9 cellular contexts compared by ENCODE assay signal in genomic region chrX:85084770-85085393, GRCh38.
DNase-seq lines count a peak whose midpoint lies in the region; ATAC-seq and TF ChIP-seq lines count a peak whose summit lies in the region.
"Had no signal": no experiment of that assay in that cellular context is flagged by ENCODE, and none has a peak within 500 bp of the region (broad histone marks: within the 10 kb centered on the region; RNA-seq: fewer than 3 reads in every experiment).

No MANE protein-coding gene starts in this region.

- no peak overlapping the region for H3K27ac ChIP-seq in esophagus squamous epithelium

- no peak overlapping the region for H3K4me3 ChIP-seq in esophagus squamous epithelium

- no peaks in the 10 kb centered on the region for H3K4me1 Mint-ChIP-seq in osteocyte (ENCODE audit: unreplicated experiment)
- no peaks in the 10 kb centered on the region for H3K4me1 Mint-ChIP-seq in activated CD4-positive, alpha-beta memory T cell treated with anti-CD3 and anti-CD28 coated beads for 36 hours (ENCODE audit: low read depth)
- H3K4me1 Mint-ChIP-seq: activated B cell treated with CpG ODN at 0.5 μM for 24 hours had no signal

- no peaks in the 10 kb centered on the region for H3K4me1 ChIP-seq in esophagus squamous epithelium

- no peaks in the 10 kb centered on the region for H3K27me3 Mint-ChIP-seq in osteocyte (ENCODE audit: unreplicated experiment)
- H3K27me3 Mint-ChIP-seq in activated CD4-positive, alpha-beta memory T cell treated with anti-CD3 and anti-CD28 coated beads for 36 hours: no peaks in the 10 kb centered on the region
- H3K27me3 Mint-ChIP-seq: activated B cell treated with CpG ODN at 0.5 μM for 24 hours had no signal

- H3K27ac Mint-ChIP-seq in osteocyte (ENCODE audit: unreplicated experiment): no peak overlapping the region
- no peak overlapping the region for H3K27ac Mint-ChIP-seq in activated CD4-positive, alpha-beta memory T cell treated with anti-CD3 and anti-CD28 coated beads for 36 hours
- H3K27ac Mint-ChIP-seq: activated B cell treated with CpG ODN at 0.5 μM for 24 hours had no signal

- no peaks in the 10 kb centered on the region for H3K9me3 Mint-ChIP-seq in osteocyte (ENCODE audit: unreplicated experiment)
- H3K9me3 Mint-ChIP-seq in activated CD4-positive, alpha-beta memory T cell treated with anti-CD3 and anti-CD28 coated beads for 36 hours: no peaks in the 10 kb centered on the region
- H3K9me3 Mint-ChIP-seq: activated B cell treated with CpG ODN at 0.5 μM for 24 hours had no signal

- no peaks in the 10 kb centered on the region for H3K9me3 ChIP-seq in esophagus squamous epithelium

- H3K4me3 Mint-ChIP-seq in osteocyte (ENCODE audit: unreplicated experiment): no peak overlapping the region
- no peak overlapping the region for H3K4me3 Mint-ChIP-seq in activated CD4-positive, alpha-beta memory T cell treated with anti-CD3 and anti-CD28 coated beads for 36 hours
- H3K4me3 Mint-ChIP-seq: activated B cell treated with CpG ODN at 0.5 μM for 24 hours had no signal

- intact Hi-C loops in esophagus squamous epithelium (cut with DNase I): no loop called here
- intact Hi-C loops in activated CD4-positive, alpha-beta memory T cell treated with anti-CD3 and anti-CD28 coated beads for 36 hours (cut with micrococcal nuclease): no loop called here

- TF ChIP-seq POLR2A in esophagus squamous epithelium (IDR thresholded peaks at IDR 0.05): no peak

- CTCF ChIA-PET in activated CD4-positive, alpha-beta memory T cell treated with anti-CD3 and anti-CD28 coated beads for 36 hours (lab: Charles Lee): interaction anchor here (0.9 to 1.0 kb wide), 3 partner anchors 9 to 27 kb away, joined by 3 read pairs; no protein-coding TSS in a partner anchor

- POLR2A ChIA-PET in activated CD4-positive, alpha-beta memory T cell treated with anti-CD3 and anti-CD28 coated beads for 36 hours (lab: Charles Lee): no interaction called here

- 36 to 59% methylated on average over 2 of the region's 2 CpGs for WGBS in esophagus squamous epithelium, 2 donors

- H3K27me3 ChIP-seq in esophagus squamous epithelium: no peaks in the 10 kb centered on the region

- peak in 5 of 6 experiments; percentile 34 to 79 (median 48) for TF ChIP-seq CTCF in esophagus squamous epithelium (IDR thresholded peaks at IDR 0.05)
- peak; percentile 86 for TF ChIP-seq CTCF in osteocyte (IDR thresholded peaks at IDR 0.05)

- peaks cover 0 to 28% (median 0%) of the 10 kb centered on the region in 3 donors for H3K36me3 ChIP-seq in esophagus squamous epithelium

- DNase-seq in COLO829 (ENCODE audit: low spot score) (peak; percentile 19), RPMI8226 (peak; percentile 22), esophagus squamous epithelium (lab: John Stamatoyannopoulos, UW) (no peak), osteocyte (ENCODE audit: extremely low spot score, unreplicated experiment) (no peak)
- DNase-seq in activated CD4-positive, alpha-beta memory T cell treated with anti-CD3 and anti-CD28 coated beads for 36 hours: no peak
- DNase-seq: activated B cell treated with CpG ODN at 0.5 μM for 24 hours had no signal

- ATAC-seq in GM18517 (IDR thresholded peaks at IDR 0.05; ENCODE audit: unreplicated experiment): peak; percentile 90
- ATAC-seq in HG03108 (IDR thresholded peaks at IDR 0.05; ENCODE audit: unreplicated experiment): peak; percentile 63
- no peak for ATAC-seq in GM21447 (IDR thresholded peaks at IDR 0.05; ENCODE audit: unreplicated experiment)

- H3K36me3 Mint-ChIP-seq in osteocyte (ENCODE audit: unreplicated experiment): peaks cover 6% of the 10 kb centered on the region
- H3K36me3 Mint-ChIP-seq in activated CD4-positive, alpha-beta memory T cell treated with anti-CD3 and anti-CD28 coated beads for 36 hours: peaks cover 17% of the 10 kb centered on the region

Comparison
In these comparisons a context has a peak if more than half of its experiments do, and no peak if none do; other contexts are left out.
1. DNase-seq: peak in COLO829 (single experiment) and RPMI8226 (single experiment); none in esophagus squamous epithelium (single experiment), osteocyte (single experiment) and activated CD4-positive, alpha-beta memory T cell treated with anti-CD3 and anti-CD28 coated beads for 36 hours (single experiment).